In the genomic region with DNA sequence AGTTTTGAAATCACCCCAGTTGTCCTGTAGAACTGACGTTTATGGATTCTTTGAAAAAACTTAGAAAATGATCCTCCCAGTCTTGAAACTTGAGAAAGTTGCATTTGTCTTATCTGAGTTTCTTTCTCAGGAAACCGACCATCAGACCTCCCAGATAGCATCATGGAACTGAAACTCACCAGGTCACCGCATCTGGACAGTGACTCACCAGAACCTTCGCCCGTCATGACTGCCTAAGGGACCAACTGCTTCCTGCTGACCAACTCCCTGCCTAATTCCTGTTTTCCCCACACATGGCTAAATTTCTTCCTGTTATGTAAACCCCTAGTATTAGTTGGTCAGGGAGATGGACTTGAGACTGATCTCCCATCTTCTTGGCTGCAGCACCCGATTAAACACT, we compare ENCODE assay signal across 29 cellular contexts.
"Had no signal": no experiment of that assay in that cellular context is flagged by ENCODE, and none has a peak within 500 bp of the region (broad histone marks: within the 10 kb centered on the region; RNA-seq: fewer than 3 reads in every experiment).

No MANE protein-coding gene starts in this region.

- H3K9me3 ChIP-seq: neutrophil, pancreas, prostate gland, suprapubic skin, testis, tibial artery, transverse colon, upper lobe of right lung, uterus had no signal

- H3K36me3 ChIP-seq: neutrophil, pancreas, prostate gland, spleen, suprapubic skin, tibial artery, transverse colon, upper lobe of right lung, uterus had no signal

- H3K4me1 ChIP-seq: pancreas, prostate gland, spleen, suprapubic skin, testis, tibial artery, transverse colon, upper lobe of right lung, uterus had no signal

- H3K4me3 ChIP-seq: pancreas, prostate gland, skin epidermis, smooth muscle cell, spleen, suprapubic skin, testis, tibial artery, transverse colon, upper lobe of right lung, uterus had no signal

- H3K27me3 ChIP-seq: neutrophil, pancreas, spleen, suprapubic skin, testis, tibial artery, transverse colon, upper lobe of right lung, uterus had no signal

- H3K27ac ChIP-seq: neutrophil, pancreas, prostate gland, skin epidermis, spleen, suprapubic skin, testis, tibial artery, transverse colon, upper lobe of right lung, uterus had no signal

- H3K4me2 ChIP-seq: smooth muscle cell had no signal

- ATAC-seq: naive thymus-derived CD8-positive, alpha-beta T cell; natural killer cell treated with Interleukin-12 subunit alpha and Interleukin-12 subunit beta and Interleukin-15 and Interleukin-18, amount 100 ng/mL, for 72 hours; pancreas; right cardiac atrium; sciatic nerve; stimulated activated memory B cell treated with anti-CD40 and anti-IgM and Interleukin-4, amounts not matched to agents 10 μg/mL and 1 μg/mL and 100 μg/mL, for 72 hours; stimulated activated naive CD8-positive, alpha-beta T cell treated with anti-CD3 and anti-CD28 coated beads, Interleukin-15, amount 100 ng/mL, for 72 hours; stimulated activated naive CD8-positive, alpha-beta T cell treated with anti-CD3 and anti-CD28 coated beads, Interleukin-15, Interleukin-2, amounts not matched to agents 100 U/mL and 50 U/mL, for 24 hours; upper lobe of right lung had no signal

- DNase-seq: naive thymus-derived CD8-positive, alpha-beta T cell; nephron progenitor cell; nucleus accumbens; pancreas; retina; right cardiac atrium; spleen; stimulated activated CD4-positive, alpha-beta T cell treated with anti-CD3 and anti-CD28 coated beads, Interleukin-12 subunit alpha, Interleukin-12 subunit beta, amount 100 ng/mL, for 4 hours; stimulated activated CD4-positive, alpha-beta T cell treated with anti-CD3 and anti-CD28 coated beads, Interleukin-1b, Interleukin-23, amount 100 ng/mL, for 48 hours; stimulated activated CD4-positive, alpha-beta T cell treated with anti-CD3 and anti-CD28 coated beads, Interleukin-4, amount 100 ng/mL, for 1 hour; stimulated activated CD4-positive, alpha-beta T cell treated with anti-CD3 and anti-CD28 coated beads, Interleukin-4, amount 100 ng/mL, for 4 hours; stimulated activated CD8-positive, alpha-beta memory T cell treated with anti-CD3 and anti-CD28 coated beads, Interleukin-4, amount 100 ng/mL, for 48 hours; stimulated activated naive CD4-positive, alpha-beta T cell; stimulated activated naive CD8-positive, alpha-beta T cell treated with anti-CD3 and anti-CD28 coated beads, Interleukin-15, amount 100 ng/mL, for 72 hours; stimulated activated naive CD8-positive, alpha-beta T cell treated with anti-CD3 and anti-CD28 coated beads, Interleukin-15, Interleukin-2, amounts not matched to agents 100 U/mL and 50 U/mL, for 24 hours; substantia nigra; testis; tibial artery; transverse colon; upper lobe of right lung; uterus had no signal
